Comparison of ENCODE assay signal across 1 cellular context in the genomic region with DNA sequence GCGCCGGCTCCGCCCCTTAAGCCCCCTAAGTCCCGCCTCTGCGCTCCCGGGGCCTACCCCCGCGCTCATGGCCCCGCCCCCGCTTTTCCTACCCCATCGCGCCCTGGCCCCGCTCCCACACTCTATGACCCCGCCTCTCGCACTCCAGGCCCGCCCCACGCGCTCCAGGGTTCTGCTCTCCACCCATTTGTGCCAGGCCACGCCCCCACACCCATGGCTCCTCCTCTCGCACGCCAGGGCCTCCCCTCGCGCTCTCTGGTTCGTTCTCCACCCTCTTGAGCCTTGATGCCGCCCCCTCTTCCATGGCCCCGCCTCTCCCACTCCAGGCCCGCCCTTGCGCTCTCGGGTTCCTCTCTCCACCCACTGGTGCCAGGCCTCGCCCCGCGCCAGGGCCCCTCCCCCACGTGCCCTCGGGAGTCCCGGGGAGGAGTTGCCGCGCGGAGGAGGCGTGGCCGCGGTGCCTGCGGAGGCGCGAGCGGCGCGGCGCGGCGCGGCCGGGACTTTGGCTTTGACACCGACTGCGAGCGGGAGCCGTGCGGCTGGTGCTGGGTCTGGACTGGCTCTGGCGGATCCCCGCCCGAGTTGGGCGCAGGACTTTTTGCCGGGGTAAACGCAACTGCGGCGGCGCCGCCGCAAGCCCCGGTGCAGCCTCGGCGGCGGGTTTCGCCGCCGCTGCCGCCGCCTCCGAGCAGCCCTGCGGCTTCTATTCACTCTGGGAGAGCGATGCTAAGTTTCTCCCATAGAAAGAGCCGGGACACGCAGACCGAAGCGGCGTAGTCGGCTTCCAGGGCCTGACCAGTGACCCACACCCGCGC.
TF ChIP-seq lines count a peak whose summit lies in the region.

Gene EEPD1 (plus strand): TSS at position 499 of the 815 bp plus-strand sequence. CDS start 1,071 bp downstream, outside the sequence.

TF ChIP-seq in HepG2, 621 proteins besides CTCF, POLR2A, EP300 and RAD21 (continued from another document and continues in another):
- TF ChIP-seq ZNF646 (CRISPR knock-in tag; IDR thresholded peaks at IDR 0.05) = no peak
- no peak for TF ChIP-seq RFX3 (CRISPR knock-in tag; IDR thresholded peaks at IDR 0.05)
- TF ChIP-seq BHLHE40 (IDR thresholded peaks at IDR 0.05; ENCODE audit: low read length) = peak; percentile 84
- peak; percentile 25 for TF ChIP-seq TBL1XR1 (IDR thresholded peaks at IDR 0.05; ENCODE audit: borderline replicate concordance, low read length, partially characterized antibody)
- TF ChIP-seq KLF11 (CRISPR knock-in tag; IDR thresholded peaks at IDR 0.05) = no peak
- no peak for TF ChIP-seq ELF1 (CRISPR knock-in tag; IDR thresholded peaks at IDR 0.05)
- 0 out of 2 replicates have a peak, but pooled peaks have one; percentile 1 for TF ChIP-seq SMAD3 (CRISPR knock-in tag; IDR thresholded peaks at IDR 0.05)
- TF ChIP-seq GLI4 (CRISPR knock-in tag; IDR thresholded peaks at IDR 0.05; ENCODE audit: borderline replicate concordance) = no peak
- TF ChIP-seq ZSCAN9 (CRISPR knock-in tag; IDR thresholded peaks at IDR 0.05; ENCODE audit: borderline replicate concordance) = no peak; the same call in 1 of the 2 replicates
- TF ChIP-seq ZNF143 (CRISPR knock-in tag; IDR thresholded peaks at IDR 0.05) = no peak
- TF ChIP-seq HES4 (CRISPR knock-in tag; IDR thresholded peaks at IDR 0.05; ENCODE audit: borderline replicate concordance) = 0 out of 2 replicates have a peak, but pooled peaks have one; percentile 80
- TF ChIP-seq ZNF557 (CRISPR knock-in tag; IDR thresholded peaks at IDR 0.05) = no peak
- no peak for TF ChIP-seq SRSF9 (IDR thresholded peaks at IDR 0.05; ENCODE audit: borderline replicate concordance, insufficient read depth, low read depth, low read length, poor library complexity, severe bottlenecking)
- TF ChIP-seq NCOR1 (IDR thresholded peaks at IDR 0.05; ENCODE audit: borderline replicate concordance, low read length) = no peak; the same call in 1 of the 2 replicates
- no peak; the same call in 1 of the 2 replicates for TF ChIP-seq FOXO1 (CRISPR knock-in tag; IDR thresholded peaks at IDR 0.05)
- peak; percentile 73; the same call in 1 of the 2 replicates for TF ChIP-seq ZBTB7B (CRISPR knock-in tag; IDR thresholded peaks at IDR 0.05)
- peak in 1 of 2 experiments; percentile 57; a peak in 1 of 4 replicates for TF ChIP-seq ATF4 (CRISPR knock-in tag; IDR thresholded peaks at IDR 0.05)
- TF ChIP-seq FIP1L1 (IDR thresholded peaks at IDR 0.05; ENCODE audit: borderline replicate concordance, insufficient read depth, low read depth, low read length) = no peak
- TF ChIP-seq ZMAT3 (CRISPR knock-in tag; conservative IDR thresholded peaks at IDR 0.05) = no peak
- TF ChIP-seq BORCS8-MEF2B (CRISPR knock-in tag; IDR thresholded peaks at IDR 0.05) = no peak
- TF ChIP-seq KLF13 (CRISPR knock-in tag; IDR thresholded peaks at IDR 0.05) = no peak
- no peak for TF ChIP-seq PHF21A (CRISPR knock-in tag; IDR thresholded peaks at IDR 0.05)
- TF ChIP-seq ZNF577 (CRISPR knock-in tag; IDR thresholded peaks at IDR 0.05; ENCODE audit: borderline replicate concordance, low read depth) = no peak
- TF ChIP-seq ZNF230 (CRISPR knock-in tag; IDR thresholded peaks at IDR 0.05) = no peak; the same call in 1 of the 2 replicates
- TF ChIP-seq ZNF121 (CRISPR knock-in tag; IDR thresholded peaks at IDR 0.05) = no peak
- TF ChIP-seq ZNF629 (CRISPR knock-in tag; conservative IDR thresholded peaks at IDR 0.05) = no peak; the same call in 1 of the 2 replicates
- TF ChIP-seq TP53 (CRISPR knock-in tag; conservative IDR thresholded peaks at IDR 0.05) = no peak
- TF ChIP-seq, protein P1, sequence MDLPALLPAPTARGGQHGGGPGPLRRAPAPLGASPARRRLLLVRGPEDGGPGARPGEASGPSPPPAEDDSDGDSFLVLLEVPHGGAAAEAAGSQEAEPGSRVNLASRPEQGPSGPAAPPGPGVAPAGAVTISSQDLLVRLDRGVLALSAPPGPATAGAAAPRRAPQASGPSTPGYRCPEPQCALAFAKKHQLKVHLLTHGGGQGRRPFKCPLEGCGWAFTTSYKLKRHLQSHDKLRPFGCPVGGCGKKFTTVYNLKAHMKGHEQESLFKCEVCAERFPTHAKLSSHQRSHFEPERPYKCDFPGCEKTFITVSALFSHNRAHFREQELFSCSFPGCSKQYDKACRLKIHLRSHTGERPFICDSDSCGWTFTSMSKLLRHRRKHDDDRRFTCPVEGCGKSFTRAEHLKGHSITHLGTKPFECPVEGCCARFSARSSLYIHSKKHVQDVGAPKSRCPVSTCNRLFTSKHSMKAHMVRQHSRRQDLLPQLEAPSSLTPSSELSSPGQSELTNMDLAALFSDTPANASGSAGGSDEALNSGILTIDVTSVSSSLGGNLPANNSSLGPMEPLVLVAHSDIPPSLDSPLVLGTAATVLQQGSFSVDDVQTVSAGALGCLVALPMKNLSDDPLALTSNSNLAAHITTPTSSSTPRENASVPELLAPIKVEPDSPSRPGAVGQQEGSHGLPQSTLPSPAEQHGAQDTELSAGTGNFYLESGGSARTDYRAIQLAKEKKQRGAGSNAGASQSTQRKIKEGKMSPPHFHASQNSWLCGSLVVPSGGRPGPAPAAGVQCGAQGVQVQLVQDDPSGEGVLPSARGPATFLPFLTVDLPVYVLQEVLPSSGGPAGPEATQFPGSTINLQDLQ (CRISPR knock-in tag; IDR thresholded peaks at IDR 0.05) = no peak
- no peak for TF ChIP-seq FLYWCH1 (CRISPR knock-in tag; IDR thresholded peaks at IDR 0.05)
- TF ChIP-seq, protein P2, sequence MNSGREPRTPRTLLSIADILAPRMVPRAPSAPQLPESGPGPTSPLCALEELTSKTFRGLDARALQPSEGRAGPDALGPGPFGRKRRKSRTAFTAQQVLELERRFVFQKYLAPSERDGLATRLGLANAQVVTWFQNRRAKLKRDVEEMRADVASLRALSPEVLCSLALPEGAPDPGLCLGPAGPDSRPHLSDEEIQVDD (CRISPR knock-in tag; IDR thresholded peaks at IDR 0.05; ENCODE audit: borderline replicate concordance) = no peak
- no peak for TF ChIP-seq PLRG1 (conservative IDR thresholded peaks at IDR 0.05)
- TF ChIP-seq, protein P3, sequence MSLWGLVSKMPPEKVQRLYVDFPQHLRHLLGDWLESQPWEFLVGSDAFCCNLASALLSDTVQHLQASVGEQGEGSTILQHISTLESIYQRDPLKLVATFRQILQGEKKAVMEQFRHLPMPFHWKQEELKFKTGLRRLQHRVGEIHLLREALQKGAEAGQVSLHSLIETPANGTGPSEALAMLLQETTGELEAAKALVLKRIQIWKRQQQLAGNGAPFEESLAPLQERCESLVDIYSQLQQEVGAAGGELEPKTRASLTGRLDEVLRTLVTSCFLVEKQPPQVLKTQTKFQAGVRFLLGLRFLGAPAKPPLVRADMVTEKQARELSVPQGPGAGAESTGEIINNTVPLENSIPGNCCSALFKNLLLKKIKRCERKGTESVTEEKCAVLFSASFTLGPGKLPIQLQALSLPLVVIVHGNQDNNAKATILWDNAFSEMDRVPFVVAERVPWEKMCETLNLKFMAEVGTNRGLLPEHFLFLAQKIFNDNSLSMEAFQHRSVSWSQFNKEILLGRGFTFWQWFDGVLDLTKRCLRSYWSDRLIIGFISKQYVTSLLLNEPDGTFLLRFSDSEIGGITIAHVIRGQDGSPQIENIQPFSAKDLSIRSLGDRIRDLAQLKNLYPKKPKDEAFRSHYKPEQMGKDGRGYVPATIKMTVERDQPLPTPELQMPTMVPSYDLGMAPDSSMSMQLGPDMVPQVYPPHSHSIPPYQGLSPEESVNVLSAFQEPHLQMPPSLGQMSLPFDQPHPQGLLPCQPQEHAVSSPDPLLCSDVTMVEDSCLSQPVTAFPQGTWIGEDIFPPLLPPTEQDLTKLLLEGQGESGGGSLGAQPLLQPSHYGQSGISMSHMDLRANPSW (CRISPR knock-in tag; IDR thresholded peaks at IDR 0.05; ENCODE audit: borderline replicate concordance) = no peak
- no peak for TF ChIP-seq ZC3H13 (CRISPR knock-in tag; IDR thresholded peaks at IDR 0.05)
- no peak; the same call in 1 of the 2 replicates for TF ChIP-seq ZNF607 (CRISPR knock-in tag; IDR thresholded peaks at IDR 0.05; ENCODE audit: borderline replicate concordance)
- TF ChIP-seq, protein P4, sequence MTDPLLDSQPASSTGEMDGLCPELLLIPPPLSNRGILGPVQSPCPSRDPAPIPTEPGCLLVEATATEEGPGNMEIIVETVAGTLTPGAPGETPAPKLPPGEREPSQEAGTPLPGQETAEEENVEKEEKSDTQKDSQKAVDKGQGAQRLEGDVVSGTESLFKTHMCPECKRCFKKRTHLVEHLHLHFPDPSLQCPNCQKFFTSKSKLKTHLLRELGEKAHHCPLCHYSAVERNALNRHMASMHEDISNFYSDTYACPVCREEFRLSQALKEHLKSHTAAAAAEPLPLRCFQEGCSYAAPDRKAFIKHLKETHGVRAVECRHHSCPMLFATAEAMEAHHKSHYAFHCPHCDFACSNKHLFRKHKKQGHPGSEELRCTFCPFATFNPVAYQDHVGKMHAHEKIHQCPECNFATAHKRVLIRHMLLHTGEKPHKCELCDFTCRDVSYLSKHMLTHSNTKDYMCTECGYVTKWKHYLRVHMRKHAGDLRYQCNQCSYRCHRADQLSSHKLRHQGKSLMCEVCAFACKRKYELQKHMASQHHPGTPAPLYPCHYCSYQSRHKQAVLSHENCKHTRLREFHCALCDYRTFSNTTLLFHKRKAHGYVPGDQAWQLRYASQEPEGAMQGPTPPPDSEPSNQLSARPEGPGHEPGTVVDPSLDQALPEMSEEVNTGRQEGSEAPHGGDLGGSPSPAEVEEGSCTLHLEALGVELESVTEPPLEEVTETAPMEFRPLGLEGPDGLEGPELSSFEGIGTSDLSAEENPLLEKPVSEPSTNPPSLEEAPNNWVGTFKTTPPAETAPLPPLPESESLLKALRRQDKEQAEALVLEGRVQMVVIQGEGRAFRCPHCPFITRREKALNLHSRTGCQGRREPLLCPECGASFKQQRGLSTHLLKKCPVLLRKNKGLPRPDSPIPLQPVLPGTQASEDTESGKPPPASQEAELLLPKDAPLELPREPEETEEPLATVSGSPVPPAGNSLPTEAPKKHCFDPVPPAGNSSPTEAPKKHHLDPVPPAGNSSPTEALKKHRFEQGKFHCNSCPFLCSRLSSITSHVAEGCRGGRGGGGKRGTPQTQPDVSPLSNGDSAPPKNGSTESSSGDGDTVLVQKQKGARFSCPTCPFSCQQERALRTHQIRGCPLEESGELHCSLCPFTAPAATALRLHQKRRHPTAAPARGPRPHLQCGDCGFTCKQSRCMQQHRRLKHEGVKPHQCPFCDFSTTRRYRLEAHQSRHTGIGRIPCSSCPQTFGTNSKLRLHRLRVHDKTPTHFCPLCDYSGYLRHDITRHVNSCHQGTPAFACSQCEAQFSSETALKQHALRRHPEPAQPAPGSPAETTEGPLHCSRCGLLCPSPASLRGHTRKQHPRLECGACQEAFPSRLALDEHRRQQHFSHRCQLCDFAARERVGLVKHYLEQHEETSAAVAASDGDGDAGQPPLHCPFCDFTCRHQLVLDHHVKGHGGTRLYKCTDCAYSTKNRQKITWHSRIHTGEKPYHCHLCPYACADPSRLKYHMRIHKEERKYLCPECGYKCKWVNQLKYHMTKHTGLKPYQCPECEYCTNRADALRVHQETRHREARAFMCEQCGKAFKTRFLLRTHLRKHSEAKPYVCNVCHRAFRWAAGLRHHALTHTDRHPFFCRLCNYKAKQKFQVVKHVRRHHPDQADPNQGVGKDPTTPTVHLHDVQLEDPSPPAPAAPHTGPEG (CRISPR knock-in tag; IDR thresholded peaks at IDR 0.05) = peak; percentile 4; the same call in 1 of the 2 replicates
- TF ChIP-seq RORA (CRISPR knock-in tag; IDR thresholded peaks at IDR 0.05) = no peak
- TF ChIP-seq ZNF546 (CRISPR knock-in tag; conservative IDR thresholded peaks at IDR 0.05) = no peak
